7 cellular contexts compared by ENCODE assay signal in genomic region chr5:891837-892389, GRCh38. TPM values are rescaled to one million over a fixed set of nuclear protein-coding genes. Genes with fewer than 3 reads are reported as not detected.
DNase-seq lines count a peak whose midpoint lies in the region; ATAC-seq and TF ChIP-seq lines count a peak whose summit lies in the region.

No MANE protein-coding gene starts in this region.

- H3K27ac ChIP-seq in SK-N-SH (ENCODE audit: low read depth in 2 of 2, low read length in 1 of 2), result peak overlapping the region; percentile 81 to 85

- peaks cover 5 to 41% (median 24%) of the 10 kb centered on the region in 4 donors for H3K4me1 Mint-ChIP-seq in naive thymus-derived CD8-positive, alpha-beta T cell

- H3K4me1 ChIP-seq in SK-N-SH (ENCODE audit: control insufficient read depth in 1 of 2, insufficient read depth in 2 of 2, low read depth in 1 of 2, low read length in 1 of 2), result peaks cover 12 to 26% of the 10 kb centered on the region in 2 experiments; a peak in 3 of 4 replicates

- H3K9me2 ChIP-seq in SK-N-SH, result no peaks in the 10 kb centered on the region

- peaks cover 0 to 40% (median 2%) of the 10 kb centered on the region in 3 donors for H3K36me3 Mint-ChIP-seq in naive thymus-derived CD8-positive, alpha-beta T cell

- no peak for TF ChIP-seq RAD21 in SK-N-SH (IDR thresholded peaks at IDR 0.05; ENCODE audit: low read length)

- ATAC-seq in HG02759 (IDR thresholded peaks at IDR 0.05; ENCODE audit: unreplicated experiment), result peak; percentile 7
- ATAC-seq in naive thymus-derived CD8-positive, alpha-beta T cell, result peak; percentile 9 to 11
- no peak for ATAC-seq in GM19328 (IDR thresholded peaks at IDR 0.05; ENCODE audit: unreplicated experiment)

- H3K9me3 ChIP-seq in SK-N-SH, result no peaks in the 10 kb centered on the region

- H3K27ac Mint-ChIP-seq in naive thymus-derived CD8-positive, alpha-beta T cell, result peak overlapping the region; percentile 78 to 95 (median 92)

- peaks cover 0 to 3% (median 0%) of the 10 kb centered on the region in 5 donors for H3K27me3 Mint-ChIP-seq in naive thymus-derived CD8-positive, alpha-beta T cell

- H3K9ac ChIP-seq in SK-N-SH, result peak overlapping the region; percentile 91

- POLR2A ChIA-PET in SK-N-SH (lab: Yijun Ruan, JAX), result interaction anchor here (0.6 kb wide), 1 partner anchor 133 kb away, joined by 3 read pairs; no protein-coding TSS in a partner anchor
- POLR2A ChIA-PET in naive thymus-derived CD8-positive, alpha-beta T cell (lab: Charles Lee), result interaction anchor here (0.8 to 1.6 kb wide), 4 partner anchors 9 to 674 kb away, joined by 3 to 5 read pairs (median 4); partner anchors contain the start of genes CCDC127 and SDHA

- no peaks in the 10 kb centered on the region for H3K27me3 ChIP-seq in SK-N-SH (ENCODE audit: insufficient read depth)

- WGBS in SK-N-SH (ENCODE audit: low lambda C conversion rate), result 2% methylated on average over 16 of the region's 25 CpGs

- H3K4me2 ChIP-seq in SK-N-SH, result peak overlapping the region; percentile 100

- H4K20me1 ChIP-seq in SK-N-SH (ENCODE audit: insufficient read depth), result peaks cover 7% of the 10 kb centered on the region; the same call in 1 of the 2 replicates

- peak; percentile 18 for DNase-seq in GM12865 (ENCODE audit: low read depth)
- no peak for DNase-seq in SK-N-SH
- DNase-seq in erythroblast (lab: John Stamatoyannopoulos, UW), result peak; percentile 42 to 60
- DNase-seq in naive thymus-derived CD8-positive, alpha-beta T cell, result peak in 1 of 10 donors; percentile 17
- DNase-seq in SIG-M5 (lab: John Stamatoyannopoulos, UW), result no peak

- no peaks in the 10 kb centered on the region for H3K9me3 Mint-ChIP-seq in naive thymus-derived CD8-positive, alpha-beta T cell

- H3K4me3 ChIP-seq in GM12865 (ENCODE audit: low read depth, low read length) (peak overlapping the region; percentile 82), SK-N-SH (ENCODE audit: low read depth in 2 of 2, low read length in 1 of 2) (peak overlapping the region; percentile 88 to 92)

- peaks cover 82% of the 10 kb centered on the region for H3K79me2 ChIP-seq in SK-N-SH (ENCODE audit: insufficient read depth)

- TF ChIP-seq POLR2A in erythroblast (IDR thresholded peaks at IDR 0.05; ENCODE audit: low read length), result no peak

- no peaks in the 10 kb centered on the region for H3F3A ChIP-seq in SK-N-SH (replicated peaks; ENCODE audit: insufficient read depth)

- 0 out of 2 replicates have a peak overlapping the region, but pooled peaks have one; percentile 42 for H2AFZ ChIP-seq in SK-N-SH (ENCODE audit: low read depth)

- CTCF ChIA-PET in SK-N-SH (lab: Yijun Ruan, JAX), result interaction anchor here (1.9 to 5.5 kb wide), 5 partner anchors 10 to 445 kb away, joined by 4 to 36 read pairs (median 8); no protein-coding TSS in a partner anchor

- peaks cover 37 to 56% of the 10 kb centered on the region in 2 experiments for H3K36me3 ChIP-seq in SK-N-SH (replicated peaks in 1 of 2; ENCODE audit: control insufficient read depth in 1 of 2, insufficient read depth in 2 of 2, low read length in 1 of 2)

- TF ChIP-seq CTCF in GM12865 (IDR thresholded peaks at IDR 0.05; ENCODE audit: insufficient read depth, low read depth, low read length, missing control alignments), result no peak
- no peak for TF ChIP-seq CTCF in SK-N-SH (IDR thresholded peaks at IDR 0.05)

- H3K4me3 Mint-ChIP-seq in naive thymus-derived CD8-positive, alpha-beta T cell, result peak overlapping the region; percentile 79 to 93 (median 86)

- no peak for TF ChIP-seq EP300 in SK-N-SH (IDR thresholded peaks at IDR 0.05; ENCODE audit: borderline replicate concordance in 1 of 2, low read depth in 1 of 2, low read length in 1 of 2)

TF ChIP-seq in SK-N-SH, 30 proteins besides CTCF, POLR2A, EP300 and RAD21 (continues in another document):
- TF ChIP-seq ZBTB33 (IDR thresholded peaks at IDR 0.05; ENCODE audit: borderline replicate concordance, low read depth) (no peak), RXRA (IDR thresholded peaks at IDR 0.05; ENCODE audit: borderline replicate concordance, low read depth) (no peak), TCF12 (IDR thresholded peaks at IDR 0.05) (no peak), JUND (IDR thresholded peaks at IDR 0.05) (no peak), NRF1 (IDR thresholded peaks at IDR 0.05; ENCODE audit: low read depth, low read length) (no peak), YY1 (IDR thresholded peaks at IDR 0.05; ENCODE audit: low read depth) (no peak), GABPA (IDR thresholded peaks at IDR 0.05; ENCODE audit: low read depth) (no peak), SIN3A (IDR thresholded peaks at IDR 0.05; ENCODE audit: borderline replicate concordance, low read depth, low read length) (no peak), IRF3 (IDR thresholded peaks at IDR 0.05; ENCODE audit: low read depth, low read length) (no peak), USF2 (IDR thresholded peaks at IDR 0.05; ENCODE audit: borderline replicate concordance, low read depth, low read length) (no peak), MXI1 (IDR thresholded peaks at IDR 0.05; ENCODE audit: low read depth, low read length) (no peak)

RNA-seq across cellular contexts. Expression of gene BRD9, which starts 0.7 kb away (rescaled TPM):
- 17.5 and 19.5 TPM in 2 replicates for polyA plus RNA-seq in SK-N-SH (2012; rRNA removed)
- 14.2 and 14.8 TPM in 2 replicates for polyA plus RNA-seq in SK-N-SH (2012; cell fraction: cytosol; rRNA removed)
- polyA plus RNA-seq in SK-N-SH (2012; cell fraction: nucleus; rRNA removed), result 67.3 and 75.1 TPM in 2 replicates
- 10 to 100 TPM; 77.9 to 79.4 TPM for total RNA-seq in naive thymus-derived CD8-positive, alpha-beta T cell
- polyA plus RNA-seq in naive thymus-derived CD8-positive, alpha-beta T cell, result 10 to 100 TPM; 10.4 to 15.4 (median 11.5) TPM

RNA-seq across cellular contexts. Expression of gene TRIP13, which starts 0.8 kb away (rescaled TPM):
- 21.2 and 24.1 TPM in 2 replicates for polyA plus RNA-seq in SK-N-SH (2012; rRNA removed)
- 22.3 and 22.7 TPM in 2 replicates for polyA plus RNA-seq in SK-N-SH (2012; cell fraction: cytosol; rRNA removed)
- 20.1 and 28.8 TPM in 2 replicates for polyA plus RNA-seq in SK-N-SH (2012; cell fraction: nucleus; rRNA removed)
- under 1 TPM; 0.55 to 0.60 TPM for total RNA-seq in naive thymus-derived CD8-positive, alpha-beta T cell
- 1 to 10 TPM in 2 of 3 donors, under 1 TPM in 1; 0.75 to 1.5 (median 1.1) TPM for polyA plus RNA-seq in naive thymus-derived CD8-positive, alpha-beta T cell

RNA-seq across cellular contexts. Expression of gene ZDHHC11, which starts 41.1 kb away (rescaled TPM):
- polyA plus RNA-seq in SK-N-SH (2012; rRNA removed), result 0.65 and 0.76 TPM in 2 replicates
- polyA plus RNA-seq in SK-N-SH (2012; cell fraction: cytosol; rRNA removed), result 0.13 and 0.39 TPM in 2 replicates
- polyA plus RNA-seq in SK-N-SH (2012; cell fraction: nucleus; rRNA removed), result 7.1 and 7.4 TPM in 2 replicates
- 10 to 100 TPM in 1 of 2 experiments, 1 to 10 TPM in 1; 9.8 to 16.4 TPM for total RNA-seq in naive thymus-derived CD8-positive, alpha-beta T cell
- polyA plus RNA-seq in naive thymus-derived CD8-positive, alpha-beta T cell, result not detected

Comparison
In these comparisons a context has a peak if more than half of its experiments do, and no peak if none do; other contexts are left out.
1. DNase-seq: peak in GM12865 (single experiment) and erythroblast (2 of 2); none in SK-N-SH (single experiment) and SIG-M5 (single experiment).
2. RNA of gene TRIP13, which starts 0.8 kb away (polyA plus RNA-seq): 20.1 to 28.8 TPM in SK-N-SH; 0.75 to 1.5 TPM in naive thymus-derived CD8-positive, alpha-beta T cell; every median in the first group is over 4 times any median in the second.